Comparison of ENCODE assay signal across 8 cellular contexts in genomic region chr1:32350785-32351076, GRCh38. TPM values are rescaled to one million over a fixed set of nuclear protein-coding genes. Genes with fewer than 3 reads are reported as not detected.
A peak's percentile ranks its signal among the peaks of the same experiment; 100 is the strongest.
DNase-seq lines count a peak whose midpoint lies in the region; TF ChIP-seq lines count a peak whose summit lies in the region.

No MANE protein-coding gene starts in this region.

- DNase-seq in activated naive CD4-positive, alpha-beta T cell treated with anti-CD3 and anti-CD28 coated beads, Interleukin-2, amount 10 ng/mL, durations not matched to agents 7 days and 5 days = no peak
- DNase-seq in activated naive CD4-positive, alpha-beta T cell (lab: John Stamatoyannopoulos, UW) = no peak
- DNase-seq in mesenchymal stem cell (no peak), tibial artery (no peak), NCI-H1048 (lab: John Stamatoyannopoulos, UW) (no peak)
- DNase-seq in stimulated activated CD4-positive, alpha-beta T cell treated with anti-CD3 and anti-CD28 coated beads, Interleukin-2, amount 100 ng/mL, for 48 hours = no peak
- DNase-seq in activated CD4-positive, CD25-positive, alpha-beta regulatory T cell (lab: John Stamatoyannopoulos, UW) = no peak

- peak overlapping the region; percentile 96 to 98 for H2BK12ac ChIP-seq in mesenchymal stem cell (ENCODE audit: low read length in 2 of 2)

- H3K4me1 Mint-ChIP-seq in activated naive CD4-positive, alpha-beta T cell treated with anti-CD3 and anti-CD28 coated beads, Interleukin-2, amount 10 ng/mL, durations not matched to agents 7 days and 5 days = peaks cover 55% of the 10 kb centered on the region

- H3K27me3 ChIP-seq in mesenchymal stem cell (ENCODE audit: control insufficient read depth in 1 of 2, insufficient read depth in 1 of 2, low read length in 2 of 2) (peaks cover 0 to 7% of the 10 kb centered on the region in 2 experiments), tibial artery (no peaks in the 10 kb centered on the region)

- H3K9me3 ChIP-seq in mesenchymal stem cell (ENCODE audit: control insufficient read depth, low read length) (no peaks in the 10 kb centered on the region), tibial artery (no peaks in the 10 kb centered on the region)

- peaks cover 42% of the 10 kb centered on the region for H3K27me3 Mint-ChIP-seq in activated naive CD4-positive, alpha-beta T cell treated with anti-CD3 and anti-CD28 coated beads, Interleukin-2, amount 10 ng/mL, durations not matched to agents 7 days and 5 days

- H2BK120ac ChIP-seq in mesenchymal stem cell (ENCODE audit: low read depth, low read length) = peak overlapping the region; percentile 88

- no peak overlapping the region for H3K23ac ChIP-seq in mesenchymal stem cell (ENCODE audit: low read length in 2 of 2)

- H3K9me3 Mint-ChIP-seq in activated naive CD4-positive, alpha-beta T cell treated with anti-CD3 and anti-CD28 coated beads, Interleukin-2, amount 10 ng/mL, durations not matched to agents 7 days and 5 days = peaks cover 5% of the 10 kb centered on the region

- H3K4me3 Mint-ChIP-seq in activated naive CD4-positive, alpha-beta T cell treated with anti-CD3 and anti-CD28 coated beads, Interleukin-2, amount 10 ng/mL, durations not matched to agents 7 days and 5 days = peak overlapping the region; percentile 77

- H3K4me2 ChIP-seq in mesenchymal stem cell (ENCODE audit: low read length, poor library complexity, severe bottlenecking) = no peak overlapping the region

- H3K4me3 ChIP-seq in mesenchymal stem cell (ENCODE audit: insufficient read depth in 1 of 2, low read depth in 1 of 2, low read length in 2 of 2) (no peak overlapping the region), tibial artery (peak overlapping the region; percentile 59 to 84)

- H3K4me1 ChIP-seq in mesenchymal stem cell (ENCODE audit: control insufficient read depth, insufficient read depth, low read depth, low read length) (peaks cover 32% of the 10 kb centered on the region), tibial artery (peaks cover 0 to 21% (median 20%) of the 10 kb centered on the region in 4 donors)

- H3K14ac ChIP-seq in mesenchymal stem cell (ENCODE audit: low read length in 2 of 2) = no peak overlapping the region

- H2AFZ ChIP-seq in mesenchymal stem cell (ENCODE audit: low read depth, low read length) = no peak overlapping the region

- 67% methylated on average over 5 of the region's 6 CpGs for WGBS in mesenchymal stem cell

- peak overlapping the region; percentile 93 for H4K91ac ChIP-seq in mesenchymal stem cell (ENCODE audit: low read length)

- no peak overlapping the region for H2BK15ac ChIP-seq in mesenchymal stem cell (ENCODE audit: low read depth, poor library complexity, severe bottlenecking)

- peak overlapping the region; percentile 68 to 86 for H3K18ac ChIP-seq in mesenchymal stem cell (ENCODE audit: low read depth in 1 of 2, low read length in 2 of 2)

- H3K27ac Mint-ChIP-seq in activated naive CD4-positive, alpha-beta T cell treated with anti-CD3 and anti-CD28 coated beads, Interleukin-2, amount 10 ng/mL, durations not matched to agents 7 days and 5 days = peak overlapping the region; percentile 83

- H3K36me3 ChIP-seq in mesenchymal stem cell (ENCODE audit: control insufficient read depth in 1 of 2, insufficient read depth in 2 of 2, low read depth in 1 of 2, low read length in 2 of 2) (peaks cover 7 to 11% of the 10 kb centered on the region in 2 experiments), tibial artery (no peaks in the 10 kb centered on the region)

- H3K4ac ChIP-seq in mesenchymal stem cell (ENCODE audit: low read depth in 1 of 2, low read length in 2 of 2) = peak overlapping the region; percentile 47 to 75

- peaks cover 11% of the 10 kb centered on the region for H3K79me1 ChIP-seq in mesenchymal stem cell (replicated peaks; ENCODE audit: low read length, poor library complexity, severe bottlenecking)

- peak overlapping the region; percentile 82 for H2AK5ac ChIP-seq in mesenchymal stem cell (ENCODE audit: low read length, severe bottlenecking)

- no peak overlapping the region for H2BK5ac ChIP-seq in mesenchymal stem cell (ENCODE audit: low read depth, low read length, poor library complexity, severe bottlenecking)

- intact Hi-C loops in tibial artery (cut with DNase I; ENCODE audit: low total_unique reads) = loop anchor here (5.0 kb wide), 1 partner anchor 148 kb away; the partner anchor contains the start of gene CCDC28B

- H3K36me3 Mint-ChIP-seq in activated naive CD4-positive, alpha-beta T cell treated with anti-CD3 and anti-CD28 coated beads, Interleukin-2, amount 10 ng/mL, durations not matched to agents 7 days and 5 days = peaks cover 11% of the 10 kb centered on the region

- no peak overlapping the region for H3K9ac ChIP-seq in mesenchymal stem cell (ENCODE audit: low read length)

- H3K27ac ChIP-seq in angular gyrus (ENCODE audit: low read depth, low read length) (peak overlapping the region; percentile 93), mesenchymal stem cell (ENCODE audit: low read length, poor library complexity, severe bottlenecking) (no peak overlapping the region), tibial artery (peak overlapping the region; percentile 86 to 94)

- CTCF ChIA-PET in activated naive CD4-positive, alpha-beta T cell treated with anti-CD3 and anti-CD28 coated beads, Interleukin-2, amount 10 ng/mL, durations not matched to agents 7 days and 5 days (lab: Charles Lee) = interaction anchor here (0.6 to 1.4 kb wide), 7 partner anchors 14 to 135 kb away, joined by 3 to 4 read pairs (median 3); partner anchors contain the start of gene MARCKSL1

- peak overlapping the region; percentile 70 for H4K8ac ChIP-seq in mesenchymal stem cell (ENCODE audit: low read length)

- TF ChIP-seq CTCF in tibial artery (IDR thresholded peaks at IDR 0.05) = no peak

RNA-seq across cellular contexts. Expression of gene FAM229A, which starts 11.6 kb away (rescaled TPM):
- 3.5 TPM for polyA plus RNA-seq in mesenchymal stem cell (2013, experiment 1 of 2)
- 2.7 TPM for polyA plus RNA-seq in mesenchymal stem cell (2013, experiment 2 of 2)

RNA-seq across cellular contexts. Expression of gene TSSK3, which starts 11.6 kb away (rescaled TPM):
- 0.86 TPM for polyA plus RNA-seq in mesenchymal stem cell (2013, experiment 1 of 2)
- polyA plus RNA-seq in mesenchymal stem cell (2013, experiment 2 of 2) = 0.52 TPM

RNA-seq across cellular contexts. Expression of gene MARCKSL1, which starts 14.7 kb away (rescaled TPM):
- 391 TPM for polyA plus RNA-seq in mesenchymal stem cell (2013, experiment 1 of 2)
- 395 TPM for polyA plus RNA-seq in mesenchymal stem cell (2013, experiment 2 of 2)

RNA-seq across cellular contexts. Expression of gene BSDC1, which starts 43.5 kb away (rescaled TPM):
- 35.1 TPM for polyA plus RNA-seq in mesenchymal stem cell (2013, experiment 1 of 2)
- 33.7 TPM for polyA plus RNA-seq in mesenchymal stem cell (2013, experiment 2 of 2)

RNA-seq across cellular contexts. Expression of gene HDAC1, which starts 58.8 kb away (rescaled TPM):
- 73.3 TPM for polyA plus RNA-seq in mesenchymal stem cell (2013, experiment 1 of 2)
- 73.2 TPM for polyA plus RNA-seq in mesenchymal stem cell (2013, experiment 2 of 2)

Comparison
In these comparisons a context has a peak if more than half of its experiments do, and no peak if none do; other contexts are left out.
1. H3K4me3 ChIP-seq: peak in tibial artery (2 of 2); none in mesenchymal stem cell (0 of 2).